21 cellular contexts compared by ENCODE assay signal in the genomic region with DNA sequence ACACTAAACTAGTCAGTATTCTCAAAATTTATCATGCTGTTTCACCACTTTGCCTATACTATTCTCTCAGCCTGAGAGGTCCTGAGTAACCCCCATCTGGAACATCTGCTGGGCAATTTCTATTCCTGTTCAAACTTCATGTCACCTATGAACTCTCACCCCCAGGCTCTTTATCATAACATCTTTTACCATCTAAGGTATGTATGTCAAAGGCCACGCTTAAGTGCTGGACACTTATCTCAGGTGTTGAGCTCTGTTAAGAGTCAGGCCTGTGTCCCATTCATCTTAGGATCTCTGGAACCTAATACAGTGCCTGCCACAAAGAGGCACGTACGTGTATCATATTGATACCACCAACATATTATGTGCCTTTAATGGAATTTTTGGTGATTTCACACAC. TPM values are rescaled to one million over a fixed set of nuclear protein-coding genes. Genes with fewer than 3 reads are reported as not detected.
DNase-seq lines count a peak whose midpoint lies in the region; ATAC-seq and TF ChIP-seq lines count a peak whose summit lies in the region.
"Had no signal": no experiment of that assay in that cellular context is flagged by ENCODE, and none has a peak within 500 bp of the region (broad histone marks: within the 10 kb centered on the region; RNA-seq: fewer than 3 reads in every experiment).

No MANE protein-coding gene starts in this region.

- peaks cover 20 to 79% of the 10 kb centered on the region in 2 experiments for H3K79me1 ChIP-seq in IMR-90 (ENCODE audit: low read depth in 1 of 2, low read length in 2 of 2)

- H3K56ac ChIP-seq in IMR-90 (ENCODE audit: extremely low read depth, insufficient read depth, low read length) = no peak overlapping the region

- H3K9me1 ChIP-seq in IMR-90 (ENCODE audit: insufficient read depth, low read length) = peaks cover 33% of the 10 kb centered on the region

- H3K27ac Mint-ChIP-seq in activated T-cell treated with anti-CD3 and anti-CD28 coated beads, Interleukin-2, amount 50 U/mL, for 72 hours = peak overlapping the region; percentile 75
- peak overlapping the region; percentile 43 for H3K27ac Mint-ChIP-seq in activated naive CD8-positive, alpha-beta T cell treated with anti-CD3 and anti-CD28 coated beads, Interleukin-2, amount 50 U/mL, for 24 hours
- H3K27ac Mint-ChIP-seq: memory B cell had no signal

- POLR2A ChIA-PET in IMR-90 (lab: Charles Lee; ENCODE audit: unreplicated experiment) = no interaction called here

- H2BK120ac ChIP-seq in IMR-90 (ENCODE audit: low read depth, low read length) = no peak overlapping the region

- no peak overlapping the region for H2AFZ ChIP-seq in IMR-90 (replicated peaks; ENCODE audit: low read length, poor library complexity)
- H2AFZ ChIP-seq in parathyroid adenoma = no peak overlapping the region

- no peak overlapping the region for H3K14ac ChIP-seq in IMR-90 (replicated peaks; ENCODE audit: low read depth, low read length)

- H3K4ac ChIP-seq in IMR-90 (ENCODE audit: low read depth, low read length) = no peak overlapping the region

- no peak overlapping the region for H4K91ac ChIP-seq in IMR-90 (ENCODE audit: insufficient read depth, low read depth, low read length)

- H3K36me3 Mint-ChIP-seq in activated T-cell treated with anti-CD3 and anti-CD28 coated beads, Interleukin-2, amount 50 U/mL, for 72 hours (ENCODE audit: insufficient read depth in 2 of 2) = peaks cover 23 to 28% of the 10 kb centered on the region in 2 donors
- peaks cover 29% of the 10 kb centered on the region for H3K36me3 Mint-ChIP-seq in activated naive CD8-positive, alpha-beta T cell treated with anti-CD3 and anti-CD28 coated beads, Interleukin-2, amount 50 U/mL, for 24 hours (ENCODE audit: low read depth)
- H3K36me3 Mint-ChIP-seq: memory B cell had no signal

- TF ChIP-seq CTCF in IMR-90 (conservative IDR thresholded peaks at IDR 0.05; ENCODE audit: low read depth, low read length) (no peak), parathyroid adenoma (IDR thresholded peaks at IDR 0.05) (no peak), GM20000 (IDR thresholded peaks at IDR 0.05; ENCODE audit: extremely low read depth, missing control alignments) (no peak)

- no peak overlapping the region for H3K4me2 ChIP-seq in IMR-90 (ENCODE audit: low read depth, low read length)
- peak overlapping the region; percentile 31 for H3K4me2 ChIP-seq in parathyroid adenoma (ENCODE audit: low read length)
- H3K4me2 ChIP-seq: SK-N-SH had no signal

- H4K5ac ChIP-seq in IMR-90 (ENCODE audit: low read depth, low read length) = no peak overlapping the region

- intact Hi-C loops in IMR-90 (cut with micrococcal nuclease) = no loop called here

- no peak for ATAC-seq in activated T-cell treated with anti-CD3 and anti-CD28 coated beads, Interleukin-2, amount 50 U/mL, for 72 hours (replicated peaks in 1 of 2)
- no peak for ATAC-seq in IMR-90 (ENCODE audit: low read depth)
- ATAC-seq in activated naive CD8-positive, alpha-beta T cell treated with anti-CD3 and anti-CD28 coated beads, Interleukin-2, amount 50 U/mL, for 24 hours = no peak
- ATAC-seq: left cardiac atrium, upper lobe of right lung had no signal

- no peak overlapping the region for H4K8ac ChIP-seq in IMR-90 (ENCODE audit: low read depth in 2 of 2, low read length in 2 of 2)

- H3K36me3 ChIP-seq in IMR-90 (ENCODE audit: control insufficient read depth, insufficient read depth, low read length) (peaks cover 4% of the 10 kb centered on the region; the same call in 1 of the 2 replicates), parathyroid adenoma (ENCODE audit: control insufficient read depth, insufficient read depth, low read length) (no peaks in the 10 kb centered on the region)

- H3K4me1 Mint-ChIP-seq in activated T-cell treated with anti-CD3 and anti-CD28 coated beads, Interleukin-2, amount 50 U/mL, for 72 hours (ENCODE audit: low read depth) = peaks cover 58% of the 10 kb centered on the region
- peaks cover 67% of the 10 kb centered on the region for H3K4me1 Mint-ChIP-seq in activated naive CD8-positive, alpha-beta T cell treated with anti-CD3 and anti-CD28 coated beads, Interleukin-2, amount 50 U/mL, for 24 hours

- no peak overlapping the region for H2AK5ac ChIP-seq in IMR-90 (ENCODE audit: low read depth, low read length)

- no peak for TF ChIP-seq RAD21 in IMR-90 (IDR thresholded peaks at IDR 0.05; ENCODE audit: low read length)

- H3K27ac ChIP-seq in IMR-90 (ENCODE audit: insufficient read depth, low read length) = no peak overlapping the region
- H3K27ac ChIP-seq in parathyroid adenoma = peak overlapping the region; percentile 99
- no peak overlapping the region for H3K27ac ChIP-seq in substantia nigra (ENCODE audit: low read depth, low read length, poor library complexity, severe bottlenecking)
- H3K27ac ChIP-seq: C4-2B, epithelial cell of prostate, upper lobe of right lung had no signal

- H3K9ac ChIP-seq in IMR-90 (ENCODE audit: low read depth, low read length) = no peak overlapping the region
- H3K9ac ChIP-seq in parathyroid adenoma = no peak overlapping the region
- H3K9ac ChIP-seq: SK-N-SH had no signal

- TF ChIP-seq POLR2A in IMR-90 (IDR thresholded peaks at IDR 0.05; ENCODE audit: low read depth, low read length) = no peak

- no peak overlapping the region for H2BK20ac ChIP-seq in IMR-90 (ENCODE audit: low read depth, low read length)

- H3K4me3 ChIP-seq in IMR-90 (ENCODE audit: insufficient read depth, low read depth, low read length) (no peak overlapping the region), parathyroid adenoma (ENCODE audit: low read depth, low read length) (peak overlapping the region; percentile 98)
- H3K4me3 ChIP-seq: upper lobe of right lung had no signal

- dilution Hi-C loops in IMR-90 (cut with HindIII; ENCODE audit: low sequenced_read_pairs, unreplicated experiment) = no loop called here

- H3K4me1 ChIP-seq in IMR-90 (ENCODE audit: control insufficient read depth, insufficient read depth, low read length) (peaks cover 19% of the 10 kb centered on the region), parathyroid adenoma (peaks cover 7% of the 10 kb centered on the region)

- peaks cover 72% of the 10 kb centered on the region for H3K79me2 ChIP-seq in parathyroid adenoma

- H3K27me3 Mint-ChIP-seq in activated T-cell treated with anti-CD3 and anti-CD28 coated beads, Interleukin-2, amount 50 U/mL, for 72 hours (ENCODE audit: low read depth) = no peaks in the 10 kb centered on the region
- H3K27me3 Mint-ChIP-seq in activated naive CD8-positive, alpha-beta T cell treated with anti-CD3 and anti-CD28 coated beads, Interleukin-2, amount 50 U/mL, for 24 hours = no peaks in the 10 kb centered on the region

- no peak overlapping the region for H2BK5ac ChIP-seq in IMR-90 (ENCODE audit: low read depth, low read length, poor library complexity, severe bottlenecking)

- no peak for DNase-seq in activated T-cell treated with anti-CD3 and anti-CD28 coated beads, Interleukin-2, amount 50 U/mL, for 72 hours
- DNase-seq in activated T-cell treated with anti-CD3 and anti-CD28 coated beads, Interleukin-2, amount 50 U/mL, for 48 hours = no peak
- no peak for DNase-seq in IMR-90
- no peak for DNase-seq in activated naive CD8-positive, alpha-beta T cell treated with anti-CD3 and anti-CD28 coated beads, Interleukin-2, amount 50 U/mL, for 24 hours
- DNase-seq in GM20000 (ENCODE audit: low spot score) = no peak
- DNase-seq in substantia nigra (lab: John Stamatoyannopoulos, UW) = no peak
- DNase-seq in MV-4-11 (lab: John Stamatoyannopoulos, UW) = no peak
- DNase-seq: dermis blood vessel endothelial cell; DMS153; left cardiac atrium; NCI-H1694 treated with DMSO at 0.1 percent for 48 hours; NCI-H2171 treated with DMSO at 0.1 percent for 48 hours; NCI-H526; SK-N-SH; stimulated activated CD4-positive, alpha-beta T cell treated with anti-CD3 and anti-CD28 coated beads, Interleukin-4, amount 100 ng/mL, for 24 hours; T-helper 9 cell; upper lobe of right lung had no signal

- H4K20me1 ChIP-seq in IMR-90 (ENCODE audit: insufficient read depth, low read length) = peaks cover 79% of the 10 kb centered on the region

- no TSS peak for BruUV-seq in IMR-90 (replicated peaks; lab: Mats Ljungman, UMichigan)

- H3K27me3 ChIP-seq in IMR-90 (ENCODE audit: control insufficient read depth, insufficient read depth, low read length) = no peaks in the 10 kb centered on the region
- no peaks in the 10 kb centered on the region for H3K27me3 ChIP-seq in parathyroid adenoma (ENCODE audit: control insufficient read depth, insufficient read depth, low read length)
- H3K27me3 ChIP-seq: upper lobe of right lung had no signal

- in situ Hi-C loops in IMR-90 (cut with MboI; ENCODE audit: low sequenced_read_pairs) = no loop called here

- 75% methylated on average over 1 of the region's 3 CpGs; no CpG with 5 or more reads in 1 of the 2 experiments for WGBS in IMR-90 (ENCODE audit: extremely low coverage in 2 of 2, insufficient read length in 1 of 2), 2 experiments

- H3K18ac ChIP-seq in IMR-90 (ENCODE audit: low read depth, low read length) = no peak overlapping the region

- H3K9me3 ChIP-seq in IMR-90 (ENCODE audit: control insufficient read depth, insufficient read depth, low read length) (no peaks in the 10 kb centered on the region), parathyroid adenoma (ENCODE audit: control insufficient read depth, low read length) (no peaks in the 10 kb centered on the region)
- H3K9me3 ChIP-seq: SK-N-SH, upper lobe of right lung had no signal

- CTCF ChIA-PET in IMR-90 (lab: Yijun Ruan, JAX) = interaction anchor here (1.0 kb wide), 1 partner anchor 74 kb away, joined by 3 read pairs; no protein-coding TSS in a partner anchor

- H2AK9ac ChIP-seq in IMR-90 (replicated peaks; ENCODE audit: low read depth, low read length, poor library complexity) = no peak overlapping the region

- no peak overlapping the region for H2BK15ac ChIP-seq in IMR-90 (ENCODE audit: low read depth, low read length)

- H3K4me3 Mint-ChIP-seq in activated T-cell treated with anti-CD3 and anti-CD28 coated beads, Interleukin-2, amount 50 U/mL, for 72 hours = peak overlapping the region; percentile 91 to 92
- H3K4me3 Mint-ChIP-seq in activated naive CD8-positive, alpha-beta T cell treated with anti-CD3 and anti-CD28 coated beads, Interleukin-2, amount 50 U/mL, for 24 hours = peak overlapping the region; percentile 43
- H3K4me3 Mint-ChIP-seq: memory B cell had no signal

- no peaks in the 10 kb centered on the region for H3K9me3 Mint-ChIP-seq in activated T-cell treated with anti-CD3 and anti-CD28 coated beads, Interleukin-2, amount 50 U/mL, for 72 hours
- H3K9me3 Mint-ChIP-seq in activated naive CD8-positive, alpha-beta T cell treated with anti-CD3 and anti-CD28 coated beads, Interleukin-2, amount 50 U/mL, for 24 hours = no peaks in the 10 kb centered on the region
- H3K9me3 Mint-ChIP-seq: memory B cell had no signal

- H3K23ac ChIP-seq in IMR-90 (ENCODE audit: low read depth, low read length) = peak overlapping the region; percentile 19; the same call in 1 of the 2 replicates

TF ChIP-seq in IMR-90, 13 proteins besides CTCF, POLR2A, EP300 and RAD21 (continues in another document):
- no peak for TF ChIP-seq CHD1 (IDR thresholded peaks at IDR 0.05; ENCODE audit: low read depth, low read length)
- TF ChIP-seq NFE2L2 (IDR thresholded peaks at IDR 0.05; ENCODE audit: low read depth, low read length) = no peak

RNA-seq across cellular contexts. Expression of a gene that starts 4.9 kb away (rescaled TPM):
- total RNA-seq in activated T-cell treated with anti-CD3 and anti-CD28 coated beads, Interleukin-2, amount 50 U/mL, for 72 hours = 100 to 1,000 TPM; 134 to 137 TPM
- 26.5 and 34.7 TPM in 2 replicates for total RNA-seq in IMR-90 (2012; rRNA removed)
- 21.9 and 22.1 TPM in 2 replicates for polyA plus RNA-seq in IMR-90 (2012; rRNA removed)
- 10.2 and 11.0 TPM in 2 replicates for polyA plus RNA-seq in IMR-90 (2012; cell fraction: cytosol; rRNA removed)
- polyA plus RNA-seq in IMR-90 (2012; cell fraction: nucleus; rRNA removed; ENCODE audit: low replicate concordance) = 18.0 and 36.8 TPM in 2 replicates
